8 cellular contexts compared by ENCODE assay signal in genomic region chr4:182806259-182807252, GRCh38.
A peak's percentile ranks its signal among the peaks of the same experiment; 100 is the strongest.
DNase-seq lines count a peak whose midpoint lies in the region; ATAC-seq and TF ChIP-seq lines count a peak whose summit lies in the region.

No MANE protein-coding gene starts in this region.

- H3K27ac ChIP-seq in ovary (no peak overlapping the region), tibial artery (peak overlapping the region; percentile 12 to 37)

- H3K27ac Mint-ChIP-seq in activated naive CD4-positive, alpha-beta T cell treated with anti-CD3 and anti-CD28 coated beads, Interleukin-2, amount 50 U/mL, for 72 hours: peak overlapping the region in 1 of 2 donors; percentile 53

- TF ChIP-seq POLR2A in ovary (IDR thresholded peaks at IDR 0.05): no peak

- peak; percentile 11 to 68 (median 67) for TF ChIP-seq CTCF in ovary (IDR thresholded peaks at IDR 0.05)
- TF ChIP-seq CTCF in tibial artery (IDR thresholded peaks at IDR 0.05): peak; percentile 82 to 91

- H3K4me1 ChIP-seq in ovary (ENCODE audit: insufficient read depth) (no peaks in the 10 kb centered on the region), tibial artery (peaks cover 0 to 14% (median 3%) of the 10 kb centered on the region in 4 donors)

- H3K9me3 ChIP-seq in ovary (no peaks in the 10 kb centered on the region), tibial artery (no peaks in the 10 kb centered on the region)

- no peaks in the 10 kb centered on the region for H3K27me3 ChIP-seq in ovary
- peaks cover 0 to 7% of the 10 kb centered on the region in 2 donors for H3K27me3 ChIP-seq in tibial artery

- intact Hi-C loops in Right ventricle myocardium inferior (cut with DNase I): loop anchor here (2.0 to 10.0 kb wide), 2 partner anchors 252 to 328 kb away; no protein-coding TSS in a partner anchor
- intact Hi-C loops in ovary (cut with DNase I): loop anchor here in 1 of 4 donors (10.0 kb wide), 2 partner anchors 312 to 1662 kb away; no protein-coding TSS in a partner anchor
- intact Hi-C loops in tibial artery (cut with DNase I; ENCODE audit: low total_unique reads): loop anchor here (10.0 kb wide), 1 partner anchor 322 kb away; no protein-coding TSS in a partner anchor

- no peaks in the 10 kb centered on the region for H3K9me3 Mint-ChIP-seq in activated naive CD4-positive, alpha-beta T cell treated with anti-CD3 and anti-CD28 coated beads, Interleukin-2, amount 50 U/mL, for 72 hours

- no peaks in the 10 kb centered on the region for H3K36me3 Mint-ChIP-seq in activated naive CD4-positive, alpha-beta T cell treated with anti-CD3 and anti-CD28 coated beads, Interleukin-2, amount 50 U/mL, for 72 hours

- no peak for TF ChIP-seq EP300 in ovary (IDR thresholded peaks at IDR 0.05)

- in situ Hi-C loops in SK-MEL-5 (cut with HindIII; ENCODE audit: low pct_unique_long_range_greater_than_20kb, low sequenced_read_pairs): no loop called here

- H3K4me3 ChIP-seq in ovary (peak overlapping the region; percentile 38), tibial artery (peak overlapping the region; percentile 53 to 59)

- ATAC-seq in GM21367 (IDR thresholded peaks at IDR 0.05; ENCODE audit: unreplicated experiment) (peak; percentile 51), Right ventricle myocardium inferior (peak; percentile 90)
- peak; percentile 42 to 70 for ATAC-seq in activated naive CD4-positive, alpha-beta T cell treated with anti-CD3 and anti-CD28 coated beads, Interleukin-2, amount 50 U/mL, for 72 hours

- DNase-seq in DMS153 (lab: John Stamatoyannopoulos, UW) (peak; percentile 79), HPDE6-E6E7 (ENCODE audit: extremely low spot score) (peak; percentile 52), SK-MEL-5 (ENCODE audit: low read depth, low spot score) (peak; percentile 67), Right ventricle myocardium inferior (ENCODE audit: missing footprints) (peak; percentile 87), ovary (peak; percentile 65 to 85 (median 70)), tibial artery (peak; percentile 55 to 81)
- DNase-seq in activated naive CD4-positive, alpha-beta T cell treated with anti-CD3 and anti-CD28 coated beads, Interleukin-2, amount 50 U/mL, for 72 hours (ENCODE audit: low spot score in 2 of 2): peak; percentile 77 to 81

- WGBS in ovary, 3 donors: 12 to 13% (median 12%) methylated on average over 67 to 68 of the region's 68 CpGs

- no peaks in the 10 kb centered on the region for H3K36me3 ChIP-seq in ovary
- H3K36me3 ChIP-seq in tibial artery: no peaks in the 10 kb centered on the region

Comparison
In these comparisons a context has a peak if more than half of its experiments do, and no peak if none do; other contexts are left out.
1. H3K27ac ChIP-seq: peak in tibial artery (2 of 2); none in ovary (0 of 2).
2. Peak in every context shown above with its lines, with median percentiles within 50 percentile points of each other: DNase-seq and ATAC-seq.